In genomic region chr16:62543516-62543915, GRCh38 we compare ENCODE assay signal across 1 cellular context.
TF ChIP-seq lines count a peak whose summit lies in the region.

No MANE protein-coding gene starts in this region.

TF ChIP-seq in K562, 482 proteins besides CTCF, POLR2A, EP300 and RAD21 (continued from another document and continues in another):
- TF ChIP-seq AFF4 (CRISPR knock-in tag; IDR thresholded peaks at IDR 0.05) (no peak), C11orf30 (IDR thresholded peaks at IDR 0.05; ENCODE audit: low read depth) (peak; percentile 37; the same call in 1 of the 2 replicates), MGA (IDR thresholded peaks at IDR 0.05) (no peak), MAFF (IDR thresholded peaks at IDR 0.05; ENCODE audit: low read length) (peak; percentile 62), ZNF589 (CRISPR knock-in tag; IDR thresholded peaks at IDR 0.05; ENCODE audit: low read depth) (no peak), ZNF224 (CRISPR knock-in tag; IDR thresholded peaks at IDR 0.05) (no peak), UBTF (IDR thresholded peaks at IDR 0.05; ENCODE audit: borderline replicate concordance in 1 of 2, low read depth in 2 of 2, low read length in 2 of 2) (no peak), HMGXB4 (CRISPR knock-in tag; IDR thresholded peaks at IDR 0.05) (no peak), GTF2F1 (IDR thresholded peaks at IDR 0.05; ENCODE audit: low read depth, low read length) (no peak), PURB (CRISPR knock-in tag; IDR thresholded peaks at IDR 0.05; ENCODE audit: low read depth) (no peak), ZNF239 (CRISPR knock-in tag; IDR thresholded peaks at IDR 0.05) (no peak), RNF2 (IDR thresholded peaks at IDR 0.05) (no peak), ATF6 (CRISPR knock-in tag; IDR thresholded peaks at IDR 0.05) (no peak), ZNF311 (CRISPR knock-in tag; IDR thresholded peaks at IDR 0.05) (no peak), ZNF316 (IDR thresholded peaks at IDR 0.05) (peak; percentile 61; the same call in 1 of the 2 replicates), ESRRB (CRISPR knock-in tag; IDR thresholded peaks at IDR 0.05; ENCODE audit: borderline replicate concordance) (no peak), MAFG (tag; conservative IDR thresholded peaks at IDR 0.05) (0 out of 2 replicates have a peak, but pooled peaks have one; percentile 32), ZNF507 (tag; conservative IDR thresholded peaks at IDR 0.05) (no peak), HDAC3 (IDR thresholded peaks at IDR 0.05; ENCODE audit: borderline replicate concordance, partially characterized antibody) (no peak)
- TF ChIP-seq, protein P1, sequence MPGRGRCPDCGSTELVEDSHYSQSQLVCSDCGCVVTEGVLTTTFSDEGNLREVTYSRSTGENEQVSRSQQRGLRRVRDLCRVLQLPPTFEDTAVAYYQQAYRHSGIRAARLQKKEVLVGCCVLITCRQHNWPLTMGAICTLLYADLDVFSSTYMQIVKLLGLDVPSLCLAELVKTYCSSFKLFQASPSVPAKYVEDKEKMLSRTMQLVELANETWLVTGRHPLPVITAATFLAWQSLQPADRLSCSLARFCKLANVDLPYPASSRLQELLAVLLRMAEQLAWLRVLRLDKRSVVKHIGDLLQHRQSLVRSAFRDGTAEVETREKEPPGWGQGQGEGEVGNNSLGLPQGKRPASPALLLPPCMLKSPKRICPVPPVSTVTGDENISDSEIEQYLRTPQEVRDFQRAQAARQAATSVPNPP (IDR thresholded peaks at IDR 0.05; ENCODE audit: borderline replicate concordance, insufficient read depth, insufficient read length): no peak
- TF ChIP-seq, protein P2, sequence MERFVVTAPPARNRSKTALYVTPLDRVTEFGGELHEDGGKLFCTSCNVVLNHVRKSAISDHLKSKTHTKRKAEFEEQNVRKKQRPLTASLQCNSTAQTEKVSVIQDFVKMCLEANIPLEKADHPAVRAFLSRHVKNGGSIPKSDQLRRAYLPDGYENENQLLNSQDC (CRISPR knock-in tag; IDR thresholded peaks at IDR 0.05): no peak
- TF ChIP-seq, protein P3, sequence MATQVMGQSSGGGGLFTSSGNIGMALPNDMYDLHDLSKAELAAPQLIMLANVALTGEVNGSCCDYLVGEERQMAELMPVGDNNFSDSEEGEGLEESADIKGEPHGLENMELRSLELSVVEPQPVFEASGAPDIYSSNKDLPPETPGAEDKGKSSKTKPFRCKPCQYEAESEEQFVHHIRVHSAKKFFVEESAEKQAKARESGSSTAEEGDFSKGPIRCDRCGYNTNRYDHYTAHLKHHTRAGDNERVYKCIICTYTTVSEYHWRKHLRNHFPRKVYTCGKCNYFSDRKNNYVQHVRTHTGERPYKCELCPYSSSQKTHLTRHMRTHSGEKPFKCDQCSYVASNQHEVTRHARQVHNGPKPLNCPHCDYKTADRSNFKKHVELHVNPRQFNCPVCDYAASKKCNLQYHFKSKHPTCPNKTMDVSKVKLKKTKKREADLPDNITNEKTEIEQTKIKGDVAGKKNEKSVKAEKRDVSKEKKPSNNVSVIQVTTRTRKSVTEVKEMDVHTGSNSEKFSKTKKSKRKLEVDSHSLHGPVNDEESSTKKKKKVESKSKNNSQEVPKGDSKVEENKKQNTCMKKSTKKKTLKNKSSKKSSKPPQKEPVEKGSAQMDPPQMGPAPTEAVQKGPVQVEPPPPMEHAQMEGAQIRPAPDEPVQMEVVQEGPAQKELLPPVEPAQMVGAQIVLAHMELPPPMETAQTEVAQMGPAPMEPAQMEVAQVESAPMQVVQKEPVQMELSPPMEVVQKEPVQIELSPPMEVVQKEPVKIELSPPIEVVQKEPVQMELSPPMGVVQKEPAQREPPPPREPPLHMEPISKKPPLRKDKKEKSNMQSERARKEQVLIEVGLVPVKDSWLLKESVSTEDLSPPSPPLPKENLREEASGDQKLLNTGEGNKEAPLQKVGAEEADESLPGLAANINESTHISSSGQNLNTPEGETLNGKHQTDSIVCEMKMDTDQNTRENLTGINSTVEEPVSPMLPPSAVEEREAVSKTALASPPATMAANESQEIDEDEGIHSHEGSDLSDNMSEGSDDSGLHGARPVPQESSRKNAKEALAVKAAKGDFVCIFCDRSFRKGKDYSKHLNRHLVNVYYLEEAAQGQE (CRISPR knock-in tag; IDR thresholded peaks at IDR 0.05; ENCODE audit: low read depth): no peak
